25 cellular contexts compared by ENCODE assay signal in the genomic region with DNA sequence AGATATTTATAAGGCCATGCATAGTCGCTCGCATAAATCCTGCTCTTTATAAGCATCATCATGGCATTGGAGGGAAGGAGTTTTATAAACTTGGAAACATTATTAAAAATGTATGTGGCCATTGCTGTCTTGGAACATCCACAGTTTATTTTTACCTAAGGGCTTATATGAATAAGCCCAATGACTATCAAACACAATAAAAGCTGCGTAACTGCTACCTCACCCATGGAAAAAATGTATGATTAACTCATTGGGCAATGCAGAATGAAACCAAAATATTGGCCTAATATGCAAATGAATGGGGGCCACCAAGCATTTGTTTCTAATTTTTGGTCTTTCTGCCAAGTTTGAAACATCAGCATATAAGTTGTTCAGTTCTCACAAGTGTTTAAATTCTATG.
"Had no signal": no experiment of that assay in that cellular context is flagged by ENCODE, and none has a peak within 500 bp of the region (broad histone marks: within the 10 kb centered on the region; RNA-seq: fewer than 3 reads in every experiment).

No MANE protein-coding gene starts in this region.

- H3K9me3 ChIP-seq: esophagus muscularis mucosa, heart left ventricle, lower lobe of right lung, mucosa of descending colon, spleen, testis, transverse colon had no signal

- H3K4me3 ChIP-seq: coronary artery, esophagus muscularis mucosa, heart left ventricle, lower lobe of right lung, mucosa of descending colon, spleen, testis, transverse colon had no signal

- H3K4me1 Mint-ChIP-seq: immature natural killer cell had no signal

- H3K4me3 Mint-ChIP-seq: activated naive CD8-positive, alpha-beta T cell; activated T-cell treated with anti-CD3 and anti-CD28 coated beads, Interleukin-2, amount 50 U/mL, for 72 hours; effector memory CD8-positive, alpha-beta T cell; immature natural killer cell; natural killer cell treated with Interleukin-12 subunit alpha and Interleukin-12 subunit beta and Interleukin-15 and Interleukin-18, amount 100 ng/mL, for 72 hours had no signal

- H3K9me3 Mint-ChIP-seq: effector memory CD8-positive, alpha-beta T cell; immature natural killer cell; natural killer cell treated with Interleukin-12 subunit alpha and Interleukin-12 subunit beta and Interleukin-15 and Interleukin-18, amount 100 ng/mL, for 72 hours had no signal

- DNase-seq: activated CD4-positive, alpha-beta T cell treated with anti-CD3 and anti-CD28 coated beads for 4 hours; activated CD4-positive, alpha-beta T cell treated with anti-CD3 and anti-CD28 coated beads, Interleukin-2, amount 50 U/mL, for 4 hours; activated naive CD4-positive, alpha-beta T cell treated with Interleukin-2 at 50 U/mL for 16 hours; activated T-cell treated with anti-CD3 and anti-CD28 coated beads for 4 hours; activated T-cell treated with anti-CD3 and anti-CD28 coated beads, Interleukin-2, amount 50 U/mL, for 72 hours; anterior cingulate cortex; effector memory CD8-positive, alpha-beta T cell; heart left ventricle; hypothalamus; immature natural killer cell; kidney glomerular epithelial cell; lower lobe of right lung; mucosa of descending colon; posterior cingulate gyrus; right cardiac atrium; spleen; stimulated activated naive CD4-positive, alpha-beta T cell treated with Interleukin-2 at 50 U/mL for 16 hours; testis; transverse colon had no signal

- H3K27me3 ChIP-seq: esophagus muscularis mucosa, heart left ventricle, spleen, testis, transverse colon had no signal

- H3K36me3 Mint-ChIP-seq: natural killer cell treated with Interleukin-12 subunit alpha and Interleukin-12 subunit beta and Interleukin-15 and Interleukin-18, amount 100 ng/mL, for 72 hours had no signal

- H3K27ac ChIP-seq: coronary artery, esophagus muscularis mucosa, heart left ventricle, lower lobe of right lung, spleen, testis, transverse colon, VCaP had no signal

- H3K4me1 ChIP-seq: esophagus muscularis mucosa, heart left ventricle, lower lobe of right lung, spleen, testis, transverse colon had no signal

- ATAC-seq: activated T-cell treated with anti-CD3 and anti-CD28 coated beads, Interleukin-2, amount 50 U/mL, for 72 hours; effector memory CD8-positive, alpha-beta T cell; heart left ventricle; left lobe of liver; lower lobe of right lung; mucosa of descending colon; natural killer cell treated with Interleukin-12 subunit alpha and Interleukin-12 subunit beta and Interleukin-15 and Interleukin-18, amount 100 ng/mL, for 72 hours; right cardiac atrium had no signal

- H3K36me3 ChIP-seq: transverse colon had no signal

- H3K27me3 Mint-ChIP-seq: activated naive CD8-positive, alpha-beta T cell; effector memory CD8-positive, alpha-beta T cell had no signal

- H3K27ac Mint-ChIP-seq: activated naive CD8-positive, alpha-beta T cell; activated T-cell treated with anti-CD3 and anti-CD28 coated beads, Interleukin-2, amount 50 U/mL, for 72 hours; effector memory CD8-positive, alpha-beta T cell; immature natural killer cell; natural killer cell treated with Interleukin-12 subunit alpha and Interleukin-12 subunit beta and Interleukin-15 and Interleukin-18, amount 100 ng/mL, for 72 hours had no signal
